Comparison of ENCODE assay signal across 8 cellular contexts in the genomic region with DNA sequence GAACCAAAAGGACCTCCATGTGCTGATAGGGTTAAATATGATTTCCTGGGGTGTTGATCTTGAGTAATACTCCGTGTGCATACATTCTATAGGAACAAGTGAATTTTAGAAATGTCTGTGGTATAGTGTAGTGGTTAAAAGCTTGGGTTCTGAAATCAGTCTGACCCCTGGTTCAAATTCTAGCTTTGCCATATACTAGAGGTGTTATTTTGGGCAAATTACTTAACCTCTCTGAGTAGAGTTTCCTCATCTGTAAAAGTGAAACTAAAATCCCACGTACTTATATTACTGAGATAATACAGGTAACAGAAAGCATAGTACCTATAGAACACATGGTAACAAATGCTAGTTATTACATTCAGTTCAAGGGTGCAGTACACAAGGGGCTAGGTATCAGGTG. TPM values are rescaled to one million over a fixed set of nuclear protein-coding genes. Genes with fewer than 3 reads are reported as not detected.
DNase-seq lines count a peak whose midpoint lies in the region; ATAC-seq, FAIRE-seq and TF ChIP-seq lines count a peak whose summit lies in the region.
"Not testable (repeated sequence)": the region's sequence is repeated elsewhere in the genome, so short reads cannot be mapped to it uniquely, and the experiment has no call there.

No MANE protein-coding gene starts in this region.

- TF ChIP-seq POLR2A in K562 (conservative IDR thresholded peaks at IDR 0.05); heart left ventricle (IDR thresholded peaks at IDR 0.05); upper lobe of left lung (IDR thresholded peaks at IDR 0.05): not testable (repeated sequence)

- FAIRE-seq in K562 (lab: Jason Lieb, UNC), result peak; percentile 83

- H4K8ac ChIP-seq in H9 (replicated peaks; ENCODE audit: insufficient read length, low read depth, low read length), result not testable (repeated sequence)

- not testable (repeated sequence) for H2AFZ ChIP-seq in H9 (ENCODE audit: low read length); K562 (ENCODE audit: low read depth, low read length); osteoblast (ENCODE audit: low read length)

- not testable (repeated sequence) for H2BK15ac ChIP-seq in H9 (ENCODE audit: low read depth, low read length)

- not testable (repeated sequence) for H3K79me2 ChIP-seq in H9 (ENCODE audit: insufficient read depth, low read length); K562 (ENCODE audit: control insufficient read depth, insufficient read depth, low read length); osteoblast (ENCODE audit: insufficient read depth, low read length)

- H3K18ac ChIP-seq in H9 (ENCODE audit: insufficient read length, low read depth, low read length), result not testable (repeated sequence)

- intact Hi-C loops in K562 (cut with micrococcal nuclease); heart left ventricle (cut with DNase I): not testable (repeated sequence)

- H3K27ac Mint-ChIP-seq in H9 (peak overlapping the region in 2 of 3 experiments; percentile 77 to 91; a peak in 4 of 7 replicates), T-cell (peak overlapping the region; percentile 100)

- ATAC-seq in GM18511 (IDR thresholded peaks at IDR 0.05; ENCODE audit: unreplicated experiment) (peak; percentile 44), HG03432 (IDR thresholded peaks at IDR 0.05; ENCODE audit: unreplicated experiment) (peak; percentile 35), T-cell (replicated peaks in 1 of 4) (peak; percentile 41 to 56 (median 47)), heart left ventricle (peak in 2 of 4 donors; percentile 31 to 41)
- ATAC-seq in K562; upper lobe of left lung (ENCODE audit: low FRiP score in 2 of 2): not testable (repeated sequence)

- not testable (repeated sequence) for H3K27me3 ChIP-seq in H9 (ENCODE audit: insufficient read depth, low read length); K562 (ENCODE audit: control insufficient read depth in 2 of 2, insufficient read depth in 2 of 2, low read length in 2 of 2); heart left ventricle; osteoblast (ENCODE audit: insufficient read depth, low read length); upper lobe of left lung

- not testable (repeated sequence) for H3K36me3 Mint-ChIP-seq in H9 (ENCODE audit: insufficient read depth in 1 of 3, low read depth in 3 of 3); T-cell

- not testable (repeated sequence) for H4K20me1 ChIP-seq in H9 (ENCODE audit: control insufficient read depth, insufficient read depth, insufficient read length); K562 (replicated peaks; ENCODE audit: control insufficient read depth, insufficient read depth, low read length); osteoblast (ENCODE audit: insufficient read depth, low read length)

- H3K4me1 ChIP-seq in H9 (ENCODE audit: insufficient read depth, low read length); K562 (replicated peaks in 1 of 2; ENCODE audit: control insufficient read depth in 2 of 2, insufficient read depth in 2 of 2, low read length in 2 of 2); osteoblast (ENCODE audit: insufficient read depth, low read length): not testable (repeated sequence)
- H3K4me1 ChIP-seq in heart left ventricle, result peaks cover 0 to 62% (median 18%) of the 10 kb centered on the region in 12 donors
- peaks cover 28 to 44% (median 32%) of the 10 kb centered on the region in 4 donors for H3K4me1 ChIP-seq in upper lobe of left lung

- not testable (repeated sequence) for H3K79me1 ChIP-seq in H9 (ENCODE audit: insufficient read depth, low read depth, low read length, poor library complexity, severe bottlenecking)

- H3K9me1 ChIP-seq in K562 (ENCODE audit: control insufficient read depth, insufficient read depth, low read length), result not testable (repeated sequence)

- not testable (repeated sequence) for DNase-seq in H9; T-cell; K562 (ENCODE audit: extremely low read depth in 1 of 4, low spot score in 3 of 4); heart left ventricle; osteoblast (ENCODE audit: insufficient read length, low spot score, missing footprints); upper lobe of left lung

- H3K9me3 Mint-ChIP-seq in H9, T-cell: not testable (repeated sequence)

- not testable (repeated sequence) for TF ChIP-seq EP300 in K562 (IDR thresholded peaks at IDR 0.05; ENCODE audit: low read length); upper lobe of left lung (IDR thresholded peaks at IDR 0.05)

- in situ Hi-C loops in K562 (cut with MboI), result not testable (repeated sequence)

- H2BK120ac ChIP-seq in H9 (ENCODE audit: low read depth, low read length, poor library complexity, severe bottlenecking), result not testable (repeated sequence)

- H2BK5ac ChIP-seq in H9 (ENCODE audit: insufficient read length, low read length), result not testable (repeated sequence)

- H3K27ac ChIP-seq in H9 (ENCODE audit: insufficient read length, low read depth, low read length); K562 (ENCODE audit: extremely low read depth, low read depth, low read length): not testable (repeated sequence)
- H3K27ac ChIP-seq in heart left ventricle (peak overlapping the region in 2 of 12 donors; percentile 45 to 82), osteoblast (ENCODE audit: low read depth, low read length) (peak overlapping the region; percentile 32), upper lobe of left lung (peak overlapping the region; percentile 75 to 79 (median 78))

- not testable (repeated sequence) for H3T11ph ChIP-seq in H9 (ENCODE audit: low read length)

- H3K56ac ChIP-seq in H9 (ENCODE audit: insufficient read length, low read depth, low read length), result not testable (repeated sequence)

- not testable (repeated sequence) for H3K23me2 ChIP-seq in H9 (ENCODE audit: insufficient read length, low read depth, low read length, poor library complexity, severe bottlenecking)

- not testable (repeated sequence) for BruUV-seq in K562 (replicated peaks; lab: Mats Ljungman, UMichigan)

- H3K4me1 Mint-ChIP-seq in H9 (peaks cover 23 to 27% of the 10 kb centered on the region in 2 experiments), T-cell (peaks cover 77 to 84% (median 84%) of the 10 kb centered on the region in 3 donors)

- not testable (repeated sequence) for H3K14ac ChIP-seq in H9 (ENCODE audit: insufficient read depth, low read length)

- not testable (repeated sequence) for H3K27me3 Mint-ChIP-seq in H9 (ENCODE audit: low read depth); T-cell

- H4K5ac ChIP-seq in H9 (ENCODE audit: insufficient read length, low read depth, low read length), result not testable (repeated sequence)

- H4K91ac ChIP-seq in H9 (ENCODE audit: insufficient read length, low read depth, low read length), result not testable (repeated sequence)

- WGBS in H9 (ENCODE audit: extremely low coverage, insufficient read length, low lambda C conversion rate), result no CpG with 5 or more reads among the region's 2 CpGs
- 0% methylated on average over 1 of the region's 2 CpGs for WGBS in K562 (ENCODE audit: insufficient coverage, low coverage, missing lambda C conversion rate)
- WGBS in heart left ventricle, 4 donors, result 4 to 24% (median 10%) methylated on average over 1 of the region's 2 CpGs
- 0% methylated on average over 1 of the region's 2 CpGs for WGBS in upper lobe of left lung, 2 donors

- not testable (repeated sequence) for H3K9ac ChIP-seq in H9 (ENCODE audit: extremely low read depth, insufficient read length, low read length); K562 (ENCODE audit: insufficient read depth in 1 of 2, low read depth in 2 of 2, low read length in 2 of 2)

- H3K4me3 Mint-ChIP-seq in H9, result not testable (repeated sequence)
- H3K4me3 Mint-ChIP-seq in T-cell, result peak overlapping the region; percentile 65 to 77 (median 74)

- H3K4me2 ChIP-seq in H9 (ENCODE audit: insufficient read depth, insufficient read length, low read length); K562 (ENCODE audit: insufficient read depth, low read length): not testable (repeated sequence)
- H3K4me2 ChIP-seq in osteoblast (ENCODE audit: insufficient read depth, low read length), result peak overlapping the region; percentile 76

- H3K36me3 ChIP-seq in K562 (ENCODE audit: control insufficient read depth, insufficient read depth, low read length); heart left ventricle; osteoblast (ENCODE audit: insufficient read depth, low read length); upper lobe of left lung: not testable (repeated sequence)

- H3K23ac ChIP-seq in H9 (ENCODE audit: insufficient read length, low read depth, low read length), result not testable (repeated sequence)

- CTCF ChIA-PET in T-cell (lab: Charles Lee), result interaction anchor here in 1 of 2 donors (1.3 kb wide), 1 partner anchor 11 kb away, joined by 16 read pairs; the partner anchor contains the start of gene SYNE2
- CTCF ChIA-PET in K562 (lab: Yijun Ruan, JAX; ENCODE audit: low intra/inter-chr PET ratio), result not testable (repeated sequence)

- POLR2A ChIA-PET in T-cell (lab: Charles Lee), result interaction anchor here (0.7 to 1.3 kb wide), 4 partner anchors 10 to 210 kb away, joined by 3 to 9 read pairs (median 4); no protein-coding TSS in a partner anchor
- POLR2A ChIA-PET in K562 (lab: Yijun Ruan, JAX), result interaction anchor here (1.0 kb wide), 1 partner anchor 10 kb away, joined by 3 read pairs; no protein-coding TSS in a partner anchor

- not testable (repeated sequence) for H3K4me3 ChIP-seq in K562
- H3K4me3 ChIP-seq in heart left ventricle (peak overlapping the region in 7 of 12 donors; percentile 4 to 38 (median 24)), osteoblast (ENCODE audit: insufficient read depth, low read length) (peak overlapping the region; percentile 48), upper lobe of left lung (peak overlapping the region in 1 of 4 donors; percentile 19)

- not testable (repeated sequence) for H2AK5ac ChIP-seq in H9 (ENCODE audit: insufficient read length, low read length)

- TF ChIP-seq RAD21 in K562 (CRISPR knock-in tag; conservative IDR thresholded peaks at IDR 0.05 in 1 of 2, IDR thresholded peaks at IDR 0.05 in 1 of 2), result not testable (repeated sequence)

- not testable (repeated sequence) for H3K9me3 ChIP-seq in H9 (ENCODE audit: control insufficient read depth, low read depth, low read length); K562 (replicated peaks; ENCODE audit: control insufficient read depth, insufficient read depth, low read depth, low read length); heart left ventricle; osteoblast (ENCODE audit: low read depth, low read length); upper lobe of left lung

- not testable (repeated sequence) for H2BK12ac ChIP-seq in H9 (ENCODE audit: insufficient read length, low read depth, low read length)

- H3K4ac ChIP-seq in H9 (ENCODE audit: low read depth, low read length), result not testable (repeated sequence)

- TF ChIP-seq CTCF in H9 (conservative IDR thresholded peaks at IDR 0.05); K562 (IDR thresholded peaks at IDR 0.05 in 2 of 3, conservative IDR thresholded peaks at IDR 0.05 in 1 of 3; ENCODE audit: insufficient read depth in 2 of 3, low read depth in 1 of 3, low read length in 3 of 3); heart left ventricle (IDR thresholded peaks at IDR 0.05); osteoblast (IDR thresholded peaks at IDR 0.05; ENCODE audit: extremely low read depth, low read depth, low read length); upper lobe of left lung (IDR thresholded peaks at IDR 0.05): not testable (repeated sequence)

- not testable (repeated sequence) for H2BK20ac ChIP-seq in H9 (ENCODE audit: low read depth, low read length, poor library complexity, severe bottlenecking)

RNA-seq across cellular contexts. Expression of gene SYNE2, which starts 12.0 kb away (rescaled TPM):
- total RNA-seq in H9 (2021) (36.9 and 43.3 TPM in 2 replicates), T-cell (100 to 1,000 TPM; 150 to 321 (median 229) TPM), K562 (2014; rRNA removed) (0.09 and 0.20 TPM in 2 replicates), K562 (2014; rRNA removed; fragmentation: Illumina TruSeq; extraction: Trizol) (0.11 and 0.38 TPM in 2 replicates), K562 (2015; rRNA removed; fragmentation: Illumina TruSeq; extraction: Trizol) (0.25 and 0.26 TPM in 2 replicates), K562 (2021) (0.53 and 0.81 TPM in 2 replicates), heart left ventricle (100 to 1,000 TPM in 8 of 9 donors, 10 to 100 TPM in 1; 83.2 to 255 (median 111) TPM), osteoblast (8.0 and 10.1 TPM in 2 replicates), upper lobe of left lung (100 to 1,000 TPM in 4 of 6 donors, 10 to 100 TPM in 2; 75.8 to 439 (median 234) TPM)
- 0.12 and 0.76 TPM in 2 replicates for total RNA-seq in K562 (2011; cell fraction: chromatin; rRNA removed; ENCODE audit: low replicate concordance)
- 0.17 and 0.92 TPM in 2 replicates for total RNA-seq in K562 (2011; cell fraction: nucleolus; rRNA removed)
- total RNA-seq in K562 (2011; cell fraction: nucleoplasm; rRNA removed), result 0.44 and 1.2 TPM in 2 replicates
- polyA plus RNA-seq in K562 (2011; rRNA removed) (0.06 and 0.23 TPM in 2 replicates), K562 (2014; fragmentation: Illumina TruSeq; extraction: Trizol) (0.06 and 0.07 TPM in 2 replicates), K562 (2014; fragmentation: Nextera tagmentation; extraction: Ambion mirVana) (under 1 TPM; 0.06 to 0.11 TPM), K562 (2014; rRNA removed) (0.13 and 0.20 TPM in 2 replicates), heart left ventricle (100 to 1,000 TPM in 1 of 2 donors, 10 to 100 TPM in 1; 58.2 to 148 TPM)
- polyA plus RNA-seq in K562 (2011; cell fraction: cytosol; rRNA removed), result 0.06 and 0.18 TPM in 2 replicates
- polyA plus RNA-seq in K562 (2011; cell fraction: nucleus; rRNA removed), result 0.07 and 0.18 TPM in 2 replicates
- 0.57 and 1.7 TPM in 2 replicates for polyA plus RNA-seq in K562 (2012)
- polyA minus RNA-seq in K562 (2011; rRNA and poly(A)+ RNA removed), result 0.24 and 0.77 TPM in 2 replicates
- 0.86 and 1.1 TPM in 2 replicates for polyA minus RNA-seq in K562 (2011; cell fraction: cytosol; rRNA and poly(A)+ RNA removed)
- 0.22 and 0.27 TPM in 2 replicates for polyA minus RNA-seq in K562 (2011; cell fraction: nucleus; rRNA and poly(A)+ RNA removed)
